In the genomic region with DNA sequence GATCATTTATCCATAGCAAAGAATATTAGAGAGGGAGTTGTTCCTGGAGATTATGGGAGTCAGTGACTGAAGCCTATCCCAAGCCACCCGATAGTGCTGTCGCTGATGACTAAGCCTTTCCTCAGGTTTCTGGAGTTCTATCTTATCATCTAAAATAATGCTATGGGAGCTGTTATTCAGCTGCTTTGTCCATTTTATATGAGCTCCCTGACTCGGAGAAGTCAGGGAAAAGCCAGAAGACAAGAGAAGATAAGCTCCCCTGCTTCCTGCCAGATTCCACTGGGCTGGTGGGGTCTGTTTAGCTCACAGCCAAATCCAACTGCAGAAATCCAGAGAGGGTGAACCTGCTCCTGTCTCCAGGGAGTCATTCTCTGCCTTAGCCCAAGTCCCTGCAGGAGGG, we compare ENCODE assay signal across 18 cellular contexts.
"Had no signal": no experiment of that assay in that cellular context is flagged by ENCODE, and none has a peak within 500 bp of the region (broad histone marks: within the 10 kb centered on the region; RNA-seq: fewer than 3 reads in every experiment).

No MANE protein-coding gene starts in this region.

- H3K27me3 ChIP-seq: transverse colon had no signal

- ATAC-seq: activated CD4-positive, alpha-beta T cell treated with anti-CD3 and anti-CD28 coated beads for 36 hours; activated naive CD8-positive, alpha-beta T cell treated with anti-CD3 and anti-CD28 coated beads, Interleukin-2, amount 50 U/mL, for 24 hours; effector memory CD8-positive, alpha-beta T cell; left cardiac atrium; lower lobe of right lung; naive thymus-derived CD4-positive, alpha-beta T cell; stimulated activated naive B cell treated with anti-CD40 and anti-IgM and Interleukin-4, amounts not matched to agents 10 μg/mL and 1 μg/mL and 100 μg/mL, for 72 hours had no signal

- H3K4me3 ChIP-seq: coronary artery, lower lobe of right lung, spleen, transverse colon had no signal

- H3K4me1 ChIP-seq: lower lobe of right lung, spleen, transverse colon had no signal

- H3K36me3 ChIP-seq: lower lobe of right lung, spleen, transverse colon, WERI-Rb-1 had no signal

- DNase-seq: activated CD4-positive, alpha-beta memory T cell treated with anti-CD3 and anti-CD28 coated beads, Interleukin-2, amount 10 ng/mL, durations not matched to agents 7 days and 5 days; activated CD4-positive, alpha-beta T cell treated with anti-CD3 and anti-CD28 coated beads for 36 hours; activated naive CD4-positive, alpha-beta T cell; activated naive CD8-positive, alpha-beta T cell treated with anti-CD3 and anti-CD28 coated beads, Interleukin-2, amount 50 U/mL, for 24 hours; activated T-cell treated with anti-CD3 and anti-CD28 coated beads, Interleukin-2, amount 50 U/mL, for 48 hours; central memory CD4-positive, alpha-beta T cell; effector memory CD8-positive, alpha-beta T cell; erythroblast; left cardiac atrium; lower lobe of right lung; naive thymus-derived CD4-positive, alpha-beta T cell; right cardiac atrium; spleen; stimulated activated CD4-positive, alpha-beta T cell treated with anti-CD3 and anti-CD28 coated beads, Interleukin-1b, Interleukin-23, amount 100 ng/mL, for 48 hours; stimulated activated naive B cell treated with anti-CD40 and anti-IgM and Interleukin-4, amounts not matched to agents 10 μg/mL and 1 μg/mL and 100 μg/mL, for 72 hours; transverse colon; WERI-Rb-1 had no signal
